Comparison of ENCODE assay signal across 9 cellular contexts in the genomic region with DNA sequence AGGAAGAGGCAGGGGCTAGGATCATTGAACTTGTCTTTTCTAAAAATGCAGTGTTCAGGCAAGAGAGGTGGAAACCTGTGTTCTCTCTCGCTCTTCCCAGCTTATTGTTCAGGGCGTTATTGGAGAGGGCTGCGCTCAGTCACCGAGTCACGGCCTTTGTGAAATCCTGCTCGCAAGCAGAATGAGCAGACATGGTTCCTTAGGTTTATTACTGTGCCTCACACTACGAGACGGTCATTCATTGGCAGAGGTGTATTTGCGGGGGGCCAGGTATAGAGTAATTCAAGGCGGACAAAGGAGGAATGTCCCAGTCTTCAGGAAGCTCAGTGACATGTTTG. TPM values are rescaled to one million over a fixed set of nuclear protein-coding genes. Genes with fewer than 3 reads are reported as not detected.
DNase-seq lines count a peak whose midpoint lies in the region; ATAC-seq and TF ChIP-seq lines count a peak whose summit lies in the region.
"Had no signal": no experiment of that assay in that cellular context is flagged by ENCODE, and none has a peak within 500 bp of the region (broad histone marks: within the 10 kb centered on the region; RNA-seq: fewer than 3 reads in every experiment).

No MANE protein-coding gene starts in this region.

- H3K27ac Mint-ChIP-seq in CD14-positive monocyte: peak overlapping the region; percentile 92 to 97 (median 95)

- DNase-seq in CD14-positive monocyte (ENCODE audit: low spot score) (no peak), amniotic epithelial cell (ENCODE audit: low read depth) (peak; percentile 32), left colon (no peak), thoracic aorta (ENCODE audit: low spot score) (no peak), glomerular visceral epithelial cell (ENCODE audit: extremely low spot score) (no peak), germinal center (ENCODE audit: low spot score) (no peak)

- H3K27ac ChIP-seq in thoracic aorta: peak overlapping the region; percentile 80 to 85

- ATAC-seq in HG03025 (IDR thresholded peaks at IDR 0.05; ENCODE audit: low FRiP score, unreplicated experiment) (peak; percentile 3), left colon (peak; percentile 32), thoracic aorta (ENCODE audit: insufficient number of reproducible peaks, low FRiP score, low read depth) (no peak), GM21367 (IDR thresholded peaks at IDR 0.05; ENCODE audit: unreplicated experiment) (no peak)

- peaks cover 34 to 53% of the 10 kb centered on the region in 2 donors for H3K36me3 Mint-ChIP-seq in CD14-positive monocyte

- H3K4me3 Mint-ChIP-seq in CD14-positive monocyte: peak overlapping the region; percentile 92 to 95

- peaks cover 7% of the 10 kb centered on the region for H3K36me3 ChIP-seq in thoracic aorta

- no peaks in the 10 kb centered on the region for H3K9me3 Mint-ChIP-seq in CD14-positive monocyte

- peaks cover 20% of the 10 kb centered on the region for H3K4me1 Mint-ChIP-seq in CD14-positive monocyte

- H3K27me3 Mint-ChIP-seq in CD14-positive monocyte (ENCODE audit: low read depth in 3 of 3): peaks cover 0 to 2% (median 1%) of the 10 kb centered on the region in 3 donors

- H3K27me3 ChIP-seq in thoracic aorta (replicated peaks; ENCODE audit: insufficient read depth): no peaks in the 10 kb centered on the region

- H3K9me3 ChIP-seq in thoracic aorta: no peaks in the 10 kb centered on the region

- TF ChIP-seq CTCF in CD14-positive monocyte (IDR thresholded peaks at IDR 0.05) (no peak), thoracic aorta (IDR thresholded peaks at IDR 0.05) (no peak)

- H3K4me3 ChIP-seq in thoracic aorta: peak overlapping the region; percentile 93

- H3K4me1 ChIP-seq in thoracic aorta (ENCODE audit: control insufficient read depth in 1 of 2, low read depth in 2 of 2): peaks cover 8% of the 10 kb centered on the region in 2 donors

- intact Hi-C loops in CD14-positive monocyte (cut with micrococcal nuclease): loop anchor here (5.0 to 10.0 kb wide), 2 partner anchors 37 to 851 kb away; partner anchors contain the start of gene ORAI2 (in 1 of the 2)
- intact Hi-C loops in left colon (cut with DNase I, micrococcal nuclease): no loop called here

RNA-seq across cellular contexts. Expression of gene PRKRIP1, which starts 0.6 kb away (rescaled TPM):
- polyA plus RNA-seq in CD14-positive monocyte: 1 to 10 TPM; 6.6 to 7.4 TPM
- 10 to 100 TPM; 16.0 to 18.8 TPM for total RNA-seq in left colon
- 10 to 100 TPM; 47.0 to 80.4 TPM for total RNA-seq in thoracic aorta

RNA-seq across cellular contexts. Expression of gene ORAI2, which starts 37.8 kb away (rescaled TPM):
- 10 to 100 TPM; 38.2 to 50.0 TPM for polyA plus RNA-seq in CD14-positive monocyte
- 1 to 10 TPM; 4.2 to 6.8 TPM for total RNA-seq in left colon
- 10 to 100 TPM; 33.4 to 37.6 TPM for total RNA-seq in thoracic aorta

RNA-seq across cellular contexts. Expression of gene SPDYE6, which starts 39.3 kb away (rescaled TPM):
- polyA plus RNA-seq in CD14-positive monocyte: under 1 TPM; 0.12 to 0.29 TPM
- total RNA-seq in left colon (not detected), thoracic aorta (not detected)
- total RNA-seq: HT1080 had no signal

Comparison
In these comparisons a context has a peak if more than half of its experiments do, and no peak if none do; other contexts are left out.
1. ATAC-seq: peak in HG03025 (single experiment) and left colon (single experiment); none in thoracic aorta (single experiment) and GM21367 (single experiment).
2. RNA of gene ORAI2, which starts 37.8 kb away (total RNA-seq): 33.4 to 37.6 TPM in thoracic aorta; 4.2 to 6.8 TPM in left colon; every median in the first group is over 4 times any median in the second.
3. intact Hi-C loops: an anchor here in CD14-positive monocyte (5.0 to 10.0 kb wide); none called in left colon.